ENCODE assay signal across 8 cellular contexts in genomic region chr2:96010320-96011128, GRCh38. TPM values are rescaled to one million over a fixed set of nuclear protein-coding genes. Genes with fewer than 3 reads are reported as not detected.
DNase-seq lines count a peak whose midpoint lies in the region; ATAC-seq and TF ChIP-seq lines count a peak whose summit lies in the region.
"Not testable (repeated sequence)": the region's sequence is repeated elsewhere in the genome, so short reads cannot be mapped to it uniquely, and the experiment has no call there.

No MANE protein-coding gene starts in this region.

- H3K36me3 Mint-ChIP-seq in glutamatergic neuron (ENCODE audit: unreplicated experiment); nephron progenitor cell (ENCODE audit: low read depth): not testable (repeated sequence)

- not testable (repeated sequence) for H3K9me3 Mint-ChIP-seq in glutamatergic neuron (ENCODE audit: unreplicated experiment); nephron progenitor cell

- H3K27ac Mint-ChIP-seq in glutamatergic neuron (ENCODE audit: unreplicated experiment): peak overlapping the region; percentile 82
- not testable (repeated sequence) for H3K27ac Mint-ChIP-seq in nephron progenitor cell

- TF ChIP-seq CTCF in glutamatergic neuron (IDR thresholded peaks at IDR 0.05; ENCODE audit: partially characterized antibody, unreplicated experiment); nephron progenitor cell (IDR thresholded peaks at IDR 0.05): not testable (repeated sequence)

- ATAC-seq in GM21381 (IDR thresholded peaks at IDR 0.05; ENCODE audit: unreplicated experiment) (peak; percentile 99), HG03442 (IDR thresholded peaks at IDR 0.05; ENCODE audit: unreplicated experiment) (peak; percentile 97)

- H3K27me3 Mint-ChIP-seq in glutamatergic neuron (ENCODE audit: unreplicated experiment): not testable (repeated sequence)
- H3K27me3 Mint-ChIP-seq in nephron progenitor cell (ENCODE audit: low read depth, poor library complexity): peaks cover 35% of the 10 kb centered on the region

- peak overlapping the region; percentile 88 for H3K4me3 Mint-ChIP-seq in glutamatergic neuron (ENCODE audit: unreplicated experiment)
- peak overlapping the region; percentile 87 for H3K4me3 Mint-ChIP-seq in nephron progenitor cell

- H3K4me1 Mint-ChIP-seq in glutamatergic neuron (ENCODE audit: low read depth, unreplicated experiment): not testable (repeated sequence)
- peaks cover 21% of the 10 kb centered on the region for H3K4me1 Mint-ChIP-seq in nephron progenitor cell

- DNase-seq in COLO829 (ENCODE audit: low spot score) (peak; percentile 20), T-helper 2 cell (peak; percentile 91 to 96 (median 94)), amniotic epithelial cell (ENCODE audit: low read depth) (peak; percentile 60), glutamatergic neuron (peak; percentile 96), nephron progenitor cell (peak; percentile 99)
- peak; percentile 97 for DNase-seq in stimulated activated CD8-positive, alpha-beta memory T cell treated with anti-CD3 and anti-CD28 coated beads, Interleukin-4, amount 100 ng/mL, for 24 hours (ENCODE audit: low read depth)

RNA-seq across cellular contexts. Expression of gene ANKRD36C, which starts 18.9 kb away (rescaled TPM):
- 75.7 TPM for total RNA-seq in glutamatergic neuron (ENCODE audit: unreplicated experiment)

RNA-seq across cellular contexts. Expression of gene GPAT2, which starts 24.2 kb away (rescaled TPM):
- total RNA-seq in glutamatergic neuron (ENCODE audit: unreplicated experiment): 0.47 TPM

Comparison
In these comparisons a context has a peak if more than half of its experiments do, and no peak if none do; other contexts are left out.
1. Peak in every context shown above with its lines: DNase-seq and ATAC-seq.
2. DNase-seq: peak in every context shown above with its lines; median percentile 99 in nephron progenitor cell; 97 in stimulated activated CD8-positive, alpha-beta memory T cell treated with anti-CD3 and anti-CD28 coated beads, Interleukin-4, amount 100 ng/mL, for 24 hours; 96 in glutamatergic neuron; 94 in T-helper 2 cell; 60 in amniotic epithelial cell; 20 in COLO829.